In genomic region chr12:116719661-116720060, GRCh38 we compare ENCODE assay signal across 14 cellular contexts. TPM values are rescaled to one million over a fixed set of nuclear protein-coding genes. Genes with fewer than 3 reads are reported as not detected.
DNase-seq lines count a peak whose midpoint lies in the region; ATAC-seq and TF ChIP-seq lines count a peak whose summit lies in the region.
"Had no signal": no experiment of that assay in that cellular context is flagged by ENCODE, and none has a peak within 500 bp of the region (broad histone marks: within the 10 kb centered on the region; RNA-seq: fewer than 3 reads in every experiment).

No MANE protein-coding gene starts in this region.

- H3K4me1 ChIP-seq in cardiac muscle cell (ENCODE audit: low read depth) (peaks cover 19% of the 10 kb centered on the region), transverse colon (peaks cover 0 to 25% (median 10%) of the 10 kb centered on the region in 4 donors)

- H3K27ac ChIP-seq in cardiac muscle cell (peak overlapping the region; percentile 14), cingulate gyrus (ENCODE audit: low read depth, low read length) (peak overlapping the region; percentile 56), transverse colon (peak overlapping the region in 3 of 4 donors; percentile 33 to 49 (median 45))

- ATAC-seq in left cardiac atrium (no peak), HG02981 (IDR thresholded peaks at IDR 0.05; ENCODE audit: unreplicated experiment) (no peak), GM19467 (IDR thresholded peaks at IDR 0.05; ENCODE audit: unreplicated experiment) (no peak)
- ATAC-seq: GM12878, T-cell had no signal

- H3K27ac Mint-ChIP-seq in nephron, result peak overlapping the region; percentile 54 to 75 (median 62)
- H3K27ac Mint-ChIP-seq: CD8-positive, alpha-beta memory T cell; T-cell had no signal

- TF ChIP-seq CTCF in cardiac muscle cell (IDR thresholded peaks at IDR 0.05; ENCODE audit: low read depth, low read length), result no peak
- no peak for TF ChIP-seq CTCF in nephron (IDR thresholded peaks at IDR 0.05; ENCODE audit: unreplicated experiment in 3 of 3)
- no peak for TF ChIP-seq CTCF in transverse colon (IDR thresholded peaks at IDR 0.05)

- TF ChIP-seq POLR2A in transverse colon (IDR thresholded peaks at IDR 0.05), result no peak

- H3K36me3 Mint-ChIP-seq in nephron (ENCODE audit: low read depth), result peaks cover 40% of the 10 kb centered on the region

- H3K27me3 ChIP-seq in cardiac muscle cell (no peaks in the 10 kb centered on the region), transverse colon (no peaks in the 10 kb centered on the region)

- WGBS in transverse colon (ENCODE audit: low coverage in 1 of 2), 2 donors, result 58 to 71% methylated on average over 5 to 9 of the region's 9 CpGs

- no peaks in the 10 kb centered on the region for H3K9me3 Mint-ChIP-seq in nephron
- H3K9me3 Mint-ChIP-seq: CD8-positive, alpha-beta memory T cell; stimulated activated naive CD8-positive, alpha-beta T cell treated with anti-CD3 and anti-CD28 coated beads, Interleukin-15, Interleukin-2, amounts not matched to agents 100 ng/mL and 50 ng/mL, for 24 hours; T-cell had no signal

- H3K27me3 Mint-ChIP-seq in nephron (ENCODE audit: low read depth), result no peaks in the 10 kb centered on the region
- H3K27me3 Mint-ChIP-seq: CD8-positive, alpha-beta memory T cell; stimulated activated naive CD8-positive, alpha-beta T cell treated with anti-CD3 and anti-CD28 coated beads, Interleukin-15, Interleukin-2, amounts not matched to agents 100 ng/mL and 50 ng/mL, for 24 hours; T-cell had no signal

- intact Hi-C loops in left cardiac atrium (cut with DNase I), result loop anchor here in 1 of 2 donors (10.0 kb wide), 1 partner anchor 725 kb away; no protein-coding TSS in a partner anchor
- intact Hi-C loops in transverse colon (cut with DNase I; ENCODE audit: low total_unique reads), result no loop called here

- DNase-seq in cardiac muscle cell (ENCODE audit: low read depth in 1 of 2, low spot score in 1 of 2) (peak in 1 of 2 donors; percentile 36), left cardiac atrium (no peak), transverse colon (no peak), NCI-H226 (no peak)
- DNase-seq: CD8-positive, alpha-beta memory T cell; H7; T-cell had no signal

- no peaks in the 10 kb centered on the region for H3K9me3 ChIP-seq in cardiac muscle cell (ENCODE audit: low read depth)
- H3K9me3 ChIP-seq in transverse colon, result no peaks in the 10 kb centered on the region

- H3K36me3 ChIP-seq in cardiac muscle cell (peaks cover 7% of the 10 kb centered on the region), transverse colon (peaks cover 0 to 13% (median 0%) of the 10 kb centered on the region in 4 donors)

- H3K4me1 Mint-ChIP-seq in nephron, result peaks cover 74% of the 10 kb centered on the region

- no peak overlapping the region for H3K4me3 ChIP-seq in cardiac muscle cell
- H3K4me3 ChIP-seq in transverse colon, result no peak overlapping the region
- H3K4me3 ChIP-seq: GM12878, lung had no signal

- no peak for TF ChIP-seq EP300 in transverse colon (IDR thresholded peaks at IDR 0.05; ENCODE audit: low read depth)

- in situ Hi-C loops in transverse colon (cut with MboI; ENCODE audit: low pct_ligation_motif_present in 1 of 4, low pct_unique_long_range_greater_than_20kb in 1 of 4, low sequenced_read_pairs in 3 of 4), result loop anchor here in 3 of 4 donors (25.0 kb wide), 2 partner anchors 393 to 732 kb away; no protein-coding TSS in a partner anchor

- peak overlapping the region in 1 of 3 experiments; percentile 13 for H3K4me3 Mint-ChIP-seq in nephron
- H3K4me3 Mint-ChIP-seq: CD8-positive, alpha-beta memory T cell; stimulated activated naive CD8-positive, alpha-beta T cell treated with anti-CD3 and anti-CD28 coated beads, Interleukin-15, Interleukin-2, amounts not matched to agents 100 ng/mL and 50 ng/mL, for 24 hours; T-cell had no signal

RNA-seq across cellular contexts. Expression of gene SPRING1, which starts 18.2 kb away (rescaled TPM):
- total RNA-seq in cardiac muscle cell (16.3 and 23.5 TPM in 2 replicates), left cardiac atrium (10 to 100 TPM; 10.7 to 15.8 TPM), transverse colon (10 to 100 TPM; 22.3 to 40.3 (median 35.1) TPM)
- 14.2 and 19.4 TPM in 2 replicates for polyA plus RNA-seq in cardiac muscle cell

RNA-seq across cellular contexts. Expression of gene RNFT2, which starts 18.5 kb away (rescaled TPM):
- total RNA-seq in cardiac muscle cell (17.5 and 19.1 TPM in 2 replicates), left cardiac atrium (1 to 10 TPM; 1.6 to 3.1 TPM), transverse colon (1 to 10 TPM in 1 of 4 donors, under 1 TPM in 2, not detected in 1; 0.20 to 1.1 (median 0.68) TPM)
- polyA plus RNA-seq in cardiac muscle cell, result 11.0 and 12.3 TPM in 2 replicates
